Comparison of ENCODE assay signal across 7 cellular contexts in genomic region chr17:5584971-5585794, GRCh38. TPM values are rescaled to one million over a fixed set of nuclear protein-coding genes. Genes with fewer than 3 reads are reported as not detected.
DNase-seq lines count a peak whose midpoint lies in the region; ATAC-seq and TF ChIP-seq lines count a peak whose summit lies in the region.

No MANE protein-coding gene starts in this region.

- H3K4me1 Mint-ChIP-seq in stimulated activated naive B cell treated with anti-CD40 and anti-IgM and Interleukin-4, amounts not matched to agents 10 μg/mL and 1 μg/mL and 100 μg/mL, for 72 hours: peaks cover 39 to 66% of the 10 kb centered on the region in 2 donors

- H4K20me1 ChIP-seq in SU-DHL-6 (ENCODE audit: low read depth, low read length): no peaks in the 10 kb centered on the region

- peaks cover 6 to 16% of the 10 kb centered on the region in 2 donors for H3K36me3 Mint-ChIP-seq in stimulated activated naive B cell treated with anti-CD40 and anti-IgM and Interleukin-4, amounts not matched to agents 10 μg/mL and 1 μg/mL and 100 μg/mL, for 72 hours

- DNase-seq in GOT3 (lab: John Stamatoyannopoulos, UW) (peak; percentile 25), fibroblast of the aortic adventitia (ENCODE audit: low read depth) (peak; percentile 88), RPMI8226 (no peak), NCI-H345 treated with DMSO at 0.1 percent for 48 hours (lab: John Stamatoyannopoulos, UW; ENCODE audit: unreplicated experiment) (no peak)
- no peak for DNase-seq in stimulated activated naive B cell treated with anti-CD40 and anti-IgM and Interleukin-4, amounts not matched to agents 10 μg/mL and 1 μg/mL and 100 μg/mL, for 72 hours
- DNase-seq in stimulated activated CD4-positive, alpha-beta T cell treated with anti-CD3 and anti-CD28 coated beads, Interleukin-15, amount 100 ng/mL, for 24 hours: no peak

- no peaks in the 10 kb centered on the region for H3K27me3 Mint-ChIP-seq in stimulated activated naive B cell treated with anti-CD40 and anti-IgM and Interleukin-4, amounts not matched to agents 10 μg/mL and 1 μg/mL and 100 μg/mL, for 72 hours

- no peak overlapping the region for H3K27ac ChIP-seq in SU-DHL-6 (ENCODE audit: low read depth, low read length)

- no peaks in the 10 kb centered on the region for H3F3A ChIP-seq in SU-DHL-6 (ENCODE audit: insufficient read depth)

- H3K9me3 ChIP-seq in SU-DHL-6 (ENCODE audit: insufficient read depth, low read length): no peaks in the 10 kb centered on the region

- TF ChIP-seq CTCF in SU-DHL-6 (IDR thresholded peaks at IDR 0.05; ENCODE audit: insufficient read depth, low read length, poor library complexity, severe bottlenecking) (no peak), fibroblast of the aortic adventitia (IDR thresholded peaks at IDR 0.05; ENCODE audit: insufficient read depth, low read length) (no peak)

- no peaks in the 10 kb centered on the region for H3K79me2 ChIP-seq in SU-DHL-6 (ENCODE audit: insufficient read depth, low read length)

- H3K9ac ChIP-seq in SU-DHL-6 (ENCODE audit: low read length): peak overlapping the region; percentile 46

- H3K4me3 ChIP-seq in SU-DHL-6 (ENCODE audit: insufficient read depth, low read length, poor library complexity, severe bottlenecking) (no peak overlapping the region), fibroblast of the aortic adventitia (ENCODE audit: low read depth, low read length) (peak overlapping the region; percentile 31)

- ATAC-seq in stimulated activated naive B cell treated with anti-CD40 and anti-IgM and Interleukin-4, amounts not matched to agents 10 μg/mL and 1 μg/mL and 100 μg/mL, for 72 hours (replicated peaks): no peak

- H3K36me3 ChIP-seq in SU-DHL-6 (ENCODE audit: low read length): no peaks in the 10 kb centered on the region

- H3K9me2 ChIP-seq in SU-DHL-6 (replicated peaks; ENCODE audit: insufficient read depth, low read length): no peaks in the 10 kb centered on the region

- H3K4me2 ChIP-seq in SU-DHL-6 (ENCODE audit: low read depth, low read length, poor library complexity, severe bottlenecking): peak overlapping the region; percentile 57

- peak overlapping the region; percentile 66 for H2AFZ ChIP-seq in SU-DHL-6 (ENCODE audit: low read depth, low read length, severe bottlenecking)

- no peaks in the 10 kb centered on the region for H3K27me3 ChIP-seq in SU-DHL-6 (ENCODE audit: low read length)

- H3K9me3 Mint-ChIP-seq in stimulated activated naive B cell treated with anti-CD40 and anti-IgM and Interleukin-4, amounts not matched to agents 10 μg/mL and 1 μg/mL and 100 μg/mL, for 72 hours: no peaks in the 10 kb centered on the region

- peak overlapping the region; percentile 90 to 97 for H3K4me3 Mint-ChIP-seq in stimulated activated naive B cell treated with anti-CD40 and anti-IgM and Interleukin-4, amounts not matched to agents 10 μg/mL and 1 μg/mL and 100 μg/mL, for 72 hours

- peak overlapping the region; percentile 96 for H3K27ac Mint-ChIP-seq in stimulated activated naive B cell treated with anti-CD40 and anti-IgM and Interleukin-4, amounts not matched to agents 10 μg/mL and 1 μg/mL and 100 μg/mL, for 72 hours

RNA-seq across cellular contexts. Expression of gene NLRP1, which starts 0.9 kb away (rescaled TPM):
- 35.1 and 55.4 TPM in 2 replicates for total RNA-seq in fibroblast of the aortic adventitia (ENCODE audit: low replicate concordance)

Comparison
In these comparisons a context has a peak if more than half of its experiments do, and no peak if none do; other contexts are left out.
1. DNase-seq: peak in GOT3 (single experiment) and fibroblast of the aortic adventitia (single experiment); none in stimulated activated naive B cell treated with anti-CD40 and anti-IgM and Interleukin-4, amounts not matched to agents 10 μg/mL and 1 μg/mL and 100 μg/mL, for 72 hours (single experiment), RPMI8226 (single experiment), stimulated activated CD4-positive, alpha-beta T cell treated with anti-CD3 and anti-CD28 coated beads, Interleukin-15, amount 100 ng/mL, for 24 hours (single experiment) and NCI-H345 treated with DMSO at 0.1 percent for 48 hours (single experiment).